In genomic region chr5:138533973-138534941, GRCh38 we compare ENCODE assay signal across 1 cellular context.
TF ChIP-seq lines count a peak whose summit lies in the region.

No MANE protein-coding gene starts in this region.

TF ChIP-seq in HepG2, 621 proteins besides CTCF, POLR2A, EP300 and RAD21 (continues in another document):
- no peak for TF ChIP-seq CENPX (CRISPR knock-in tag; IDR thresholded peaks at IDR 0.05)
- TF ChIP-seq, protein P1, sequence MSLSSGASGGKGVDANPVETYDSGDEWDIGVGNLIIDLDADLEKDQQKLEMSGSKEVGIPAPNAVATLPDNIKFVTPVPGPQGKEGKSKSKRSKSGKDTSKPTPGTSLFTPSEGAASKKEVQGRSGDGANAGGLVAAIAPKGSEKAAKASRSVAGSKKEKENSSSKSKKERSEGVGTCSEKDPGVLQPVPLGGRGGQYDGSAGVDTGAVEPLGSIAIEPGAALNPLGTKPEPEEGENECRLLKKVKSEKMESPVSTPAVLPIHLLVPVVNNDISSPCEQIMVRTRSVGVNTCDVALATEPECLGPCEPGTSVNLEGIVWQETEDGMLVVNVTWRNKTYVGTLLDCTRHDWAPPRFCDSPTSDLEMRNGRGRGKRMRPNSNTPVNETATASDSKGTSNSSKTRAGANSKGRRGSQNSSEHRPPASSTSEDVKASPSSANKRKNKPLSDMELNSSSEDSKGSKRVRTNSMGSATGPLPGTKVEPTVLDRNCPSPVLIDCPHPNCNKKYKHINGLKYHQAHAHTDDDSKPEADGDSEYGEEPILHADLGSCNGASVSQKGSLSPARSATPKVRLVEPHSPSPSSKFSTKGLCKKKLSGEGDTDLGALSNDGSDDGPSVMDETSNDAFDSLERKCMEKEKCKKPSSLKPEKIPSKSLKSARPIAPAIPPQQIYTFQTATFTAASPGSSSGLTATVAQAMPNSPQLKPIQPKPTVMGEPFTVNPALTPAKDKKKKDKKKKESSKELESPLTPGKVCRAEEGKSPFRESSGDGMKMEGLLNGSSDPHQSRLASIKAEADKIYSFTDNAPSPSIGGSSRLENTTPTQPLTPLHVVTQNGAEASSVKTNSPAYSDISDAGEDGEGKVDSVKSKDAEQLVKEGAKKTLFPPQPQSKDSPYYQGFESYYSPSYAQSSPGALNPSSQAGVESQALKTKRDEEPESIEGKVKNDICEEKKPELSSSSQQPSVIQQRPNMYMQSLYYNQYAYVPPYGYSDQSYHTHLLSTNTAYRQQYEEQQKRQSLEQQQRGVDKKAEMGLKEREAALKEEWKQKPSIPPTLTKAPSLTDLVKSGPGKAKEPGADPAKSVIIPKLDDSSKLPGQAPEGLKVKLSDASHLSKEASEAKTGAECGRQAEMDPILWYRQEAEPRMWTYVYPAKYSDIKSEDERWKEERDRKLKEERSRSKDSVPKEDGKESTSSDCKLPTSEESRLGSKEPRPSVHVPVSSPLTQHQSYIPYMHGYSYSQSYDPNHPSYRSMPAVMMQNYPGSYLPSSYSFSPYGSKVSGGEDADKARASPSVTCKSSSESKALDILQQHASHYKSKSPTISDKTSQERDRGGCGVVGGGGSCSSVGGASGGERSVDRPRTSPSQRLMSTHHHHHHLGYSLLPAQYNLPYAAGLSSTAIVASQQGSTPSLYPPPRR (CRISPR knock-in tag; IDR thresholded peaks at IDR 0.05; ENCODE audit: borderline replicate concordance): peak; percentile 46; the same call in 1 of the 2 replicates
- no peak for TF ChIP-seq FOSL1 (CRISPR knock-in tag; IDR thresholded peaks at IDR 0.05; ENCODE audit: borderline replicate concordance)
- TF ChIP-seq, protein P2, sequence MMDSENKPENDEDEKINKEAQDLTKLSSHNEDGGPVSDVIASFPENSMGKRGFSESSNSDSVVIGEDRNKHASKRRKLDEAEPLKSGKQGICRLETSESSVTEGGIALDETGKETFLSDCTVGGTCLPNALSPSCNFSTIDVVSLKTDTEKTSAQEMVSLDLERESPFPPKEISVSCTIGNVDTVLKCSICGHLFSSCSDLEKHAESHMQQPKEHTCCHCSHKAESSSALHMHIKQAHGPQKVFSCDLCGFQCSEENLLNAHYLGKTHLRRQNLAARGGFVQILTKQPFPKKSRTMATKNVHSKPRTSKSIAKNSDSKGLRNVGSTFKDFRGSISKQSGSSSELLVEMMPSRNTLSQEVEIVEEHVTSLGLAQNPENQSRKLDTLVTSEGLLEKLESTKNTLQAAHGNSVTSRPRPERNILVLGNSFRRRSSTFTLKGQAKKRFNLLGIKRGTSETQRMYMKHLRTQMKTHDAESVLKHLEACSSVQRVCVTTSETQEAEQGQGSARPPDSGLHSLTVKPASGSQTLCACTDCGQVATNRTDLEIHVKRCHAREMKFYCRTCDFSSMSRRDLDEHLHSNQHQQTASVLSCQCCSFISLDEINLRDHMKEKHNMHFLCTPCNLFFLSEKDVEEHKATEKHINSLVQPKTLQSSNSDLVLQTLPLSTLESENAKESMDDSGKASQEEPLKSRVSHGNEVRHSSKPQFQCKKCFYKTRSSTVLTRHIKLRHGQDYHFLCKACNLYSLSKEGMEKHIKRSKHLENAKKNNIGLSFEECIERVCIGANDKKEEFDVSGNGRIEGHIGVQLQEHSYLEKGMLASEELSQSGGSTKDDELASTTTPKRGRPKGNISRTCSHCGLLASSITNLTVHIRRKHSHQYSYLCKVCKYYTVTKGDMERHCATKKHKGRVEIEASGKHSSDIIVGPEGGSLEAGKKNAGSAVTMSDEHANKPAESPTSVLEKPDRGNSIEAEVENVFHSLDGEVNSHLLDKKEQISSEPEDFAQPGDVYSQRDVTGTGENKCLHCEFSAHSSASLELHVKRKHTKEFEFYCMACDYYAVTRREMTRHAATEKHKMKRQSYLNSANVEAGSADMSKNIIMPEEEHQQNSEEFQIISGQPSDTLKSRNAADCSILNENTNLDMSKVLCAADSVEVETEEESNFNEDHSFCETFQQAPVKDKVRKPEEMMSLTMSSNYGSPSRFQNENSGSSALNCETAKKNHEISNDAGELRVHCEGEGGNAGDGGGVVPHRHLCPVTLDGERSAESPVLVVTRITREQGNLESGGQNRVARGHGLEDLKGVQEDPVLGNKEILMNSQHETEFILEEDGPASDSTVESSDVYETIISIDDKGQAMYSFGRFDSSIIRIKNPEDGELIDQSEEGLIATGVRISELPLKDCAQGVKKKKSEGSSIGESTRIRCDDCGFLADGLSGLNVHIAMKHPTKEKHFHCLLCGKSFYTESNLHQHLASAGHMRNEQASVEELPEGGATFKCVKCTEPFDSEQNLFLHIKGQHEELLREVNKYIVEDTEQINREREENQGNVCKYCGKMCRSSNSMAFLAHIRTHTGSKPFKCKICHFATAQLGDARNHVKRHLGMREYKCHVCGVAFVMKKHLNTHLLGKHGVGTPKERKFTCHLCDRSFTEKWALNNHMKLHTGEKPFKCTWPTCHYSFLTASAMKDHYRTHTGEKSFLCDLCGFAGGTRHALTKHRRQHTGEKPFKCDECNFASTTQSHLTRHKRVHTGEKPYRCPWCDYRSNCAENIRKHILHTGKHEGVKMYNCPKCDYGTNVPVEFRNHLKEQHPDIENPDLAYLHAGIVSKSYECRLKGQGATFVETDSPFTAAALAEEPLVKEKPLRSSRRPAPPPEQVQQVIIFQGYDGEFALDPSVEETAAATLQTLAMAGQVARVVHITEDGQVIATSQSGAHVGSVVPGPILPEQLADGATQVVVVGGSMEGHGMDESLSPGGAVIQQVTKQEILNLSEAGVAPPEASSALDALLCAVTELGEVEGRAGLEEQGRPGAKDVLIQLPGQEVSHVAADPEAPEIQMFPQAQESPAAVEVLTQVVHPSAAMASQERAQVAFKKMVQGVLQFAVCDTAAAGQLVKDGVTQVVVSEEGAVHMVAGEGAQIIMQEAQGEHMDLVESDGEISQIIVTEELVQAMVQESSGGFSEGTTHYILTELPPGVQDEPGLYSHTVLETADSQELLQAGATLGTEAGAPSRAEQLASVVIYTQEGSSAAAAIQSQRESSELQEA (CRISPR knock-in tag; IDR thresholded peaks at IDR 0.05; ENCODE audit: not compliant biosample characterization): no peak
- TF ChIP-seq TBP (CRISPR knock-in tag; IDR thresholded peaks at IDR 0.05): no peak
- TF ChIP-seq ZNF713 (CRISPR knock-in tag; IDR thresholded peaks at IDR 0.05): no peak
- TF ChIP-seq ZNF639 (CRISPR knock-in tag; conservative IDR thresholded peaks at IDR 0.05): 0 out of 2 replicates have a peak, but pooled peaks have one; percentile 21
- no peak for TF ChIP-seq MTA1 (CRISPR knock-in tag; IDR thresholded peaks at IDR 0.05; ENCODE audit: borderline replicate concordance)
- TF ChIP-seq, protein P3, sequence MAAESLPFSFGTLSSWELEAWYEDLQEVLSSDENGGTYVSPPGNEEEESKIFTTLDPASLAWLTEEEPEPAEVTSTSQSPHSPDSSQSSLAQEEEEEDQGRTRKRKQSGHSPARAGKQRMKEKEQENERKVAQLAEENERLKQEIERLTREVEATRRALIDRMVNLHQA (CRISPR knock-in tag; IDR thresholded peaks at IDR 0.05): no peak
- TF ChIP-seq ZBTB1 (CRISPR knock-in tag; IDR thresholded peaks at IDR 0.05; ENCODE audit: borderline replicate concordance): no peak
- TF ChIP-seq ZNF777 (CRISPR knock-in tag; IDR thresholded peaks at IDR 0.05): no peak
- TF ChIP-seq PITX1 (CRISPR knock-in tag; IDR thresholded peaks at IDR 0.05): no peak
- no peak for TF ChIP-seq ZNF615 (CRISPR knock-in tag; IDR thresholded peaks at IDR 0.05; ENCODE audit: borderline replicate concordance)
- TF ChIP-seq ZNF773 (CRISPR knock-in tag; IDR thresholded peaks at IDR 0.05; ENCODE audit: borderline replicate concordance): no peak
- no peak for TF ChIP-seq FOXM1 (CRISPR knock-in tag; IDR thresholded peaks at IDR 0.05)
- TF ChIP-seq, protein P4, sequence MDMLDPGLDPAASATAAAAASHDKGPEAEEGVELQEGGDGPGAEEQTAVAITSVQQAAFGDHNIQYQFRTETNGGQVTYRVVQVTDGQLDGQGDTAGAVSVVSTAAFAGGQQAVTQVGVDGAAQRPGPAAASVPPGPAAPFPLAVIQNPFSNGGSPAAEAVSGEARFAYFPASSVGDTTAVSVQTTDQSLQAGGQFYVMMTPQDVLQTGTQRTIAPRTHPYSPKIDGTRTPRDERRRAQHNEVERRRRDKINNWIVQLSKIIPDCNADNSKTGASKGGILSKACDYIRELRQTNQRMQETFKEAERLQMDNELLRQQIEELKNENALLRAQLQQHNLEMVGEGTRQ (IDR thresholded peaks at IDR 0.05; ENCODE audit: low read depth, low read length): no peak
- TF ChIP-seq, protein P4 (CRISPR knock-in tag; IDR thresholded peaks at IDR 0.05; ENCODE audit: borderline replicate concordance): no peak
- no peak for TF ChIP-seq ZBTB7B (CRISPR knock-in tag; IDR thresholded peaks at IDR 0.05)
- no peak for TF ChIP-seq ZNF546 (CRISPR knock-in tag; conservative IDR thresholded peaks at IDR 0.05)
- TF ChIP-seq NCOA5 (CRISPR knock-in tag; IDR thresholded peaks at IDR 0.05): no peak
- no peak for TF ChIP-seq ZSCAN25 (CRISPR knock-in tag; IDR thresholded peaks at IDR 0.05)
- no peak for TF ChIP-seq CBX5 (CRISPR knock-in tag; IDR thresholded peaks at IDR 0.05; ENCODE audit: borderline replicate concordance)
- TF ChIP-seq CAMTA2 (CRISPR knock-in tag; IDR thresholded peaks at IDR 0.05; ENCODE audit: borderline replicate concordance): no peak
- TF ChIP-seq BCL3 (CRISPR knock-in tag; IDR thresholded peaks at IDR 0.05): no peak
- no peak for TF ChIP-seq ZNF619 (CRISPR knock-in tag; IDR thresholded peaks at IDR 0.05)
- TF ChIP-seq NFATC3 (CRISPR knock-in tag; IDR thresholded peaks at IDR 0.05): no peak
- no peak for TF ChIP-seq RBM39 (IDR thresholded peaks at IDR 0.05; ENCODE audit: low read depth, low read length, poor library complexity, severe bottlenecking)
- TF ChIP-seq, protein P5, sequence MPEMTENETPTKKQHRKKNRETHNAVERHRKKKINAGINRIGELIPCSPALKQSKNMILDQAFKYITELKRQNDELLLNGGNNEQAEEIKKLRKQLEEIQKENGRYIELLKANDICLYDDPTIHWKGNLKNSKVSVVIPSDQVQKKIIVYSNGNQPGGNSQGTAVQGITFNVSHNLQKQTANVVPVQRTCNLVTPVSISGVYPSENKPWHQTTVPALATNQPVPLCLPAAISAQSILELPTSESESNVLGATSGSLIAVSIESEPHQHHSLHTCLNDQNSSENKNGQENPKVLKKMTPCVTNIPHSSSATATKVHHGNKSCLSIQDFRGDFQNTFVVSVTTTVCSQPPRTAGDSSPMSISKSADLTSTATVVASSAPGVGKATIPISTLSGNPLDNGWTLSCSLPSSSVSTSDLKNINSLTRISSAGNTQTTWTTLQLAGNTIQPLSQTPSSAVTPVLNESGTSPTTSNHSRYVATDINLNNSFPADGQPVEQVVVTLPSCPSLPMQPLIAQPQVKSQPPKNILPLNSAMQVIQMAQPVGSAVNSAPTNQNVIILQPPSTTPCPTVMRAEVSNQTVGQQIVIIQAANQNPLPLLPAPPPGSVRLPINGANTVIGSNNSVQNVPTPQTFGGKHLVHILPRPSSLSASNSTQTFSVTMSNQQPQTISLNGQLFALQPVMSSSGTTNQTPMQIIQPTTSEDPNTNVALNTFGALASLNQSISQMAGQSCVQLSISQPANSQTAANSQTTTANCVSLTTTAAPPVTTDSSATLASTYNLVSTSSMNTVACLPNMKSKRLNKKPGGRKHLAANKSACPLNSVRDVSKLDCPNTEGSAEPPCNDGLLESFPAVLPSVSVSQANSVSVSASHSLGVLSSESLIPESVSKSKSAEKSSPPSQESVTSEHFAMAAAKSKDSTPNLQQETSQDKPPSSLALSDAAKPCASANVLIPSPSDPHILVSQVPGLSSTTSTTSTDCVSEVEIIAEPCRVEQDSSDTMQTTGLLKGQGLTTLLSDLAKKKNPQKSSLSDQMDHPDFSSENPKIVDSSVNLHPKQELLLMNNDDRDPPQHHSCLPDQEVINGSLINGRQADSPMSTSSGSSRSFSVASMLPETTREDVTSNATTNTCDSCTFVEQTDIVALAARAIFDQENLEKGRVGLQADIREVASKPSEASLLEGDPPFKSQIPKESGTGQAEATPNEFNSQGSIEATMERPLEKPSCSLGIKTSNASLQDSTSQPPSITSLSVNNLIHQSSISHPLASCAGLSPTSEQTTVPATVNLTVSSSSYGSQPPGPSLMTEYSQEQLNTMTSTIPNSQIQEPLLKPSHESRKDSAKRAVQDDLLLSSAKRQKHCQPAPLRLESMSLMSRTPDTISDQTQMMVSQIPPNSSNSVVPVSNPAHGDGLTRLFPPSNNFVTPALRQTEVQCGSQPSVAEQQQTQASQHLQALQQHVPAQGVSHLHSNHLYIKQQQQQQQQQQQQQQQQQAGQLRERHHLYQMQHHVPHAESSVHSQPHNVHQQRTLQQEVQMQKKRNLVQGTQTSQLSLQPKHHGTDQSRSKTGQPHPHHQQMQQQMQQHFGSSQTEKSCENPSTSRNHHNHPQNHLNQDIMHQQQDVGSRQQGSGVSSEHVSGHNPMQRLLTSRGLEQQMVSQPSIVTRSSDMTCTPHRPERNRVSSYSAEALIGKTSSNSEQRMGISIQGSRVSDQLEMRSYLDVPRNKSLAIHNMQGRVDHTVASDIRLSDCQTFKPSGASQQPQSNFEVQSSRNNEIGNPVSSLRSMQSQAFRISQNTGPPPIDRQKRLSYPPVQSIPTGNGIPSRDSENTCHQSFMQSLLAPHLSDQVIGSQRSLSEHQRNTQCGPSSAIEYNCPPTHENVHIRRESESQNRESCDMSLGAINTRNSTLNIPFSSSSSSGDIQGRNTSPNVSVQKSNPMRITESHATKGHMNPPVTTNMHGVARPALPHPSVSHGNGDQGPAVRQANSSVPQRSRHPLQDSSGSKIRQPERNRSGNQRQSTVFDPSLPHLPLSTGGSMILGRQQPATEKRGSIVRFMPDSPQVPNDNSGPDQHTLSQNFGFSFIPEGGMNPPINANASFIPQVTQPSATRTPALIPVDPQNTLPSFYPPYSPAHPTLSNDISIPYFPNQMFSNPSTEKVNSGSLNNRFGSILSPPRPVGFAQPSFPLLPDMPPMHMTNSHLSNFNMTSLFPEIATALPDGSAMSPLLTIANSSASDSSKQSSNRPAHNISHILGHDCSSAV (CRISPR knock-in tag; IDR thresholded peaks at IDR 0.05; ENCODE audit: borderline replicate concordance): no peak
